1 cellular context compared by ENCODE assay signal in genomic region chr6:28295326-28295725, GRCh38.
TF ChIP-seq lines count a peak whose summit lies in the region.

No MANE protein-coding gene starts in this region.

TF ChIP-seq in GM12878, 131 proteins besides CTCF, POLR2A, EP300 and RAD21:
- TF ChIP-seq SMAD5 (IDR thresholded peaks at IDR 0.05; ENCODE audit: low read depth), result no peak
- TF ChIP-seq PBX3 (IDR thresholded peaks at IDR 0.05; ENCODE audit: insufficient replicate concordance, low read depth, low read length), result peak; percentile 15
- no peak for TF ChIP-seq MYC (IDR thresholded peaks at IDR 0.05; ENCODE audit: insufficient read depth, insufficient read length, insufficient replicate concordance, low read length, severe bottlenecking)
- TF ChIP-seq CREM (IDR thresholded peaks at IDR 0.05; ENCODE audit: low read depth), result no peak
- TF ChIP-seq RELA (IDR thresholded peaks at IDR 0.05; ENCODE audit: borderline replicate concordance, partially characterized antibody), result no peak
- no peak for TF ChIP-seq BHLHE40 (IDR thresholded peaks at IDR 0.05; ENCODE audit: borderline replicate concordance in 1 of 2, low read depth in 2 of 2, low read length in 1 of 2)
- no peak for TF ChIP-seq SUZ12 (IDR thresholded peaks at IDR 0.05; ENCODE audit: unreplicated experiment)
- no peak for TF ChIP-seq KAT2A (conservative IDR thresholded peaks at IDR 0.05; ENCODE audit: control insufficient read depth, low read depth, low read length)
- TF ChIP-seq PKNOX1 (IDR thresholded peaks at IDR 0.05), result peak; percentile 33; the same call in 1 of the 2 replicates
